In genomic region chrX:38220024-38220935, GRCh38 we compare ENCODE assay signal across 8 cellular contexts. TPM values are rescaled to one million over a fixed set of nuclear protein-coding genes. Genes with fewer than 3 reads are reported as not detected.
A peak's percentile ranks its signal among the peaks of the same experiment; 100 is the strongest.
DNase-seq lines count a peak whose midpoint lies in the region; ATAC-seq and TF ChIP-seq lines count a peak whose summit lies in the region.

SRPX (minus strand) TSS chrX:38220871; CDS start chrX:38220792, 79 bp downstream.

- H3K27me3 ChIP-seq in right cardiac atrium (ENCODE audit: control insufficient read depth, insufficient read depth) (no peaks in the 10 kb centered on the region), sigmoid colon (no peaks in the 10 kb centered on the region)

- no peak within 1 kb of the TSS for H3K27ac Mint-ChIP-seq in activated naive CD8-positive, alpha-beta T cell treated with anti-CD3 and anti-CD28 coated beads, Interleukin-2, amount 50 U/mL, for 24 hours

- TF ChIP-seq EP300 in sigmoid colon (IDR thresholded peaks at IDR 0.05) = no peak

- no peaks in the 10 kb centered on the region for H3K9me3 Mint-ChIP-seq in activated naive CD8-positive, alpha-beta T cell treated with anti-CD3 and anti-CD28 coated beads, Interleukin-2, amount 50 U/mL, for 24 hours

- peak within 1 kb of the TSS; percentile 34 for H3K4me3 Mint-ChIP-seq in activated naive CD8-positive, alpha-beta T cell treated with anti-CD3 and anti-CD28 coated beads, Interleukin-2, amount 50 U/mL, for 24 hours

- H3K27me3 Mint-ChIP-seq in activated naive CD8-positive, alpha-beta T cell treated with anti-CD3 and anti-CD28 coated beads, Interleukin-2, amount 50 U/mL, for 24 hours = peaks cover 35% of the 10 kb centered on the region

- TF ChIP-seq CTCF in sigmoid colon (IDR thresholded peaks at IDR 0.05) = peak in 2 of 4 experiments; percentile 21 to 31

- H3K27ac ChIP-seq in right cardiac atrium (ENCODE audit: low read length) (peak within 1 kb of the TSS; percentile 81), sigmoid colon (peak within 1 kb of the TSS; percentile 39 to 83 (median 75))

- DNase-seq in AG20443 (ENCODE audit: low spot score) (peak; percentile 52), GM19238 (ENCODE audit: insufficient read length, low spot score) (peak; percentile 10), NCI-H1930 (lab: John Stamatoyannopoulos, UW) (peak; percentile 43 to 46), right cardiac atrium (peak; percentile 63 to 74 (median 71)), sigmoid colon (peak; percentile 72), NCI-H2196 (lab: John Stamatoyannopoulos, UW; ENCODE audit: unreplicated experiment) (no peak)
- DNase-seq in activated naive CD8-positive, alpha-beta T cell treated with anti-CD3 and anti-CD28 coated beads, Interleukin-2, amount 50 U/mL, for 24 hours = peak; percentile 8

- intact Hi-C loops in right cardiac atrium (cut with DNase I) (no loop called here), sigmoid colon (cut with DNase I) (loop anchor here (10.0 kb wide), 1 partner anchor 65 kb away; no protein-coding TSS in a partner anchor)

- H3K36me3 ChIP-seq in sigmoid colon = no peaks in the 10 kb centered on the region

- H3K9me3 ChIP-seq in right cardiac atrium (ENCODE audit: control insufficient read depth, low read length) (no peaks in the 10 kb centered on the region), sigmoid colon (no peaks in the 10 kb centered on the region)

- under 1% methylated on average over 66 of the region's 66 CpGs for WGBS in right cardiac atrium
- 1% methylated on average over 66 of the region's 66 CpGs for WGBS in sigmoid colon, 2 donors

- no peak for TF ChIP-seq POLR2A in sigmoid colon (IDR thresholded peaks at IDR 0.05)
- TF ChIP-seq POLR2A in GM18505 (IDR thresholded peaks at IDR 0.05; ENCODE audit: borderline replicate concordance, extremely low read depth, insufficient read depth, insufficient read length) = no peak

- peak; percentile 24 for ATAC-seq in activated naive CD8-positive, alpha-beta T cell treated with anti-CD3 and anti-CD28 coated beads, Interleukin-2, amount 50 U/mL, for 24 hours
- ATAC-seq in right cardiac atrium = peak; percentile 69 to 95
- ATAC-seq in GM18505 (IDR thresholded peaks at IDR 0.05; ENCODE audit: unreplicated experiment) = no peak

- H3K4me1 Mint-ChIP-seq in activated naive CD8-positive, alpha-beta T cell treated with anti-CD3 and anti-CD28 coated beads, Interleukin-2, amount 50 U/mL, for 24 hours = peaks cover 8% of the 10 kb centered on the region

- H3K4me3 ChIP-seq in right cardiac atrium (ENCODE audit: low read length) = peak within 1 kb of the TSS; percentile 59
- peak within 1 kb of the TSS; percentile 40 to 68 (median 60) for H3K4me3 ChIP-seq in sigmoid colon

- H3K4me1 ChIP-seq in right cardiac atrium (ENCODE audit: control insufficient read depth, insufficient read depth, low read length) (peaks cover 6% of the 10 kb centered on the region), sigmoid colon (peaks cover 0 to 17% (median 4%) of the 10 kb centered on the region in 4 donors)

- no peaks in the 10 kb centered on the region for H3K36me3 Mint-ChIP-seq in activated naive CD8-positive, alpha-beta T cell treated with anti-CD3 and anti-CD28 coated beads, Interleukin-2, amount 50 U/mL, for 24 hours (ENCODE audit: low read depth)

RNA-seq across cellular contexts. Expression of gene SRPX, which starts in this region (rescaled TPM):
- total RNA-seq in right cardiac atrium = 100 to 1,000 TPM in 2 of 4 donors, 10 to 100 TPM in 2; 80.2 to 146 (median 98.8) TPM
- 143 TPM for polyA plus RNA-seq in right cardiac atrium
- total RNA-seq in sigmoid colon = 100 to 1,000 TPM; 134 to 169 (median 152) TPM
- polyA plus RNA-seq in sigmoid colon = 10 to 100 TPM; 12.0 to 48.7 (median 37.2) TPM
